In the genomic region with DNA sequence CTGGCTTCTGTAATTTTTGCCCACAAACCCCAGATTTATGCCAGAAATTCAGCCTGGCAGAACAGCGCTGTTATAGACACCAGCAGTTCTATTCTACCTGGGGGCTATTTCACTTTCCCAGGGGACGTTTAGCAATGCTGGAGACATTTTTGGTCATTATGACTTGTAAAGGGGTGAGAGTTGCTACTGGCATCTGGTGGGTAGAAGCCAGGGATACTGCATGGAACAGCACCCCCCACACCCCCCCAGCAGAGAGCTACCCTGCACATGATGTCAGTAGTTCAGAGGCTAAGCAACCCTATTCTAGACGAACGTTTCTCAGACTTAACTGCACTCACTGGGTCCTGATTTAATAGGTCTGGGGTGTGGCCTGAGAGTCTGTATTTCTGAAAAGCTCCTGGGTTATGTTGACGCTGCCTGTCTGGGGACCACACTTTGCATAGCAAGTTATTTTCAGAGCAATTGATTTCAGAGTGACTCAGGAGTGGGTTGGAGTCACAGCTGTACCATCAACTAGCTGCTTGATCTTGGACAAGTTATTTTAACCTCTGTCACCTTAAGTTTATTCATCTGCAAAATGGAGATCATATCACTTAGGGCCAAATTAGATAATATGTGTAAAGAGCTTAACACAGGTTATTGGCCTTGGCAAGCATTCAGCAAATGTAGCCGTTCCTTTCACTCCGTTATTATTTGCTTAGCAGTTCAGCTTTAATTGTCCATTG, we compare ENCODE assay signal across 8 cellular contexts. TPM values are rescaled to one million over a fixed set of nuclear protein-coding genes. Genes with fewer than 3 reads are reported as not detected.
DNase-seq lines count a peak whose midpoint lies in the region; ATAC-seq lines count a peak whose summit lies in the region.
"Had no signal": no experiment of that assay in that cellular context is flagged by ENCODE, and none has a peak within 500 bp of the region (broad histone marks: within the 10 kb centered on the region; RNA-seq: fewer than 3 reads in every experiment).

No MANE protein-coding gene starts in this region.

- intact Hi-C loops in sciatic nerve (cut with DNase I) (loop anchor here (10.0 kb wide), 1 partner anchor 100 kb away; no protein-coding TSS in a partner anchor), cardiac septum (cut with DNase I) (no loop called here)

- ATAC-seq in GM19025 (IDR thresholded peaks at IDR 0.05; ENCODE audit: low read depth, unreplicated experiment) (peak; percentile 91), HG02840 (IDR thresholded peaks at IDR 0.05; ENCODE audit: low FRiP score, unreplicated experiment) (peak; percentile 88), sciatic nerve (peak; percentile 27)

- DNase-seq in NCI-H1436 treated with DMSO at 0.1 percent for 48 hours (lab: John Stamatoyannopoulos, UW) (peak; percentile 79), sciatic nerve (ENCODE audit: low spot score) (no peak), NCI-H1694 treated with DMSO at 0.1 percent for 48 hours (lab: John Stamatoyannopoulos, UW) (no peak), hippocampal formation (lab: John Stamatoyannopoulos, UW) (no peak), cardiac septum (ENCODE audit: low spot score) (no peak)
- DNase-seq: stimulated activated CD4-positive, alpha-beta T cell treated with anti-CD3 and anti-CD28 coated beads, Interleukin-4, amount 100 ng/mL, for 1 hour had no signal

RNA-seq across cellular contexts. Expression of a gene that starts 48.5 kb away (rescaled TPM):
- total RNA-seq in sciatic nerve (19.2 TPM), cardiac septum (6.1 TPM)

Comparison
In these comparisons a context has a peak if more than half of its experiments do, and no peak if none do; other contexts are left out.
1. ATAC-seq: peak in every context shown above with its lines; median percentile 91 in GM19025; 88 in HG02840; 27 in sciatic nerve.